ENCODE assay signal across 17 cellular contexts in genomic region chr2:138110453-138111083, GRCh38.
A peak's percentile ranks its signal among the peaks of the same experiment; 100 is the strongest.
DNase-seq lines count a peak whose midpoint lies in the region; ATAC-seq and TF ChIP-seq lines count a peak whose summit lies in the region.
"Had no signal": no experiment of that assay in that cellular context is flagged by ENCODE, and none has a peak within 500 bp of the region (broad histone marks: within the 10 kb centered on the region; RNA-seq: fewer than 3 reads in every experiment).

No MANE protein-coding gene starts in this region.

- TF ChIP-seq CTCF in fibroblast of pulmonary artery (IDR thresholded peaks at IDR 0.05; ENCODE audit: low read length, missing control alignments) (no peak), liver (IDR thresholded peaks at IDR 0.05; ENCODE audit: low read depth, low read length, missing input control) (no peak)

- H3K27me3 ChIP-seq in liver (ENCODE audit: control insufficient read depth in 4 of 4, insufficient read depth in 4 of 4, low read length in 3 of 4): no peaks in the 10 kb centered on the region
- H3K27me3 ChIP-seq in GM23248 (replicated peaks; ENCODE audit: insufficient read depth): no peaks in the 10 kb centered on the region
- H3K27me3 ChIP-seq: BE2C had no signal

- 51% methylated on average over 2 of the region's 2 CpGs for WGBS in liver
- WGBS in GM23248 (ENCODE audit: low coverage in 1 of 2, low lambda C conversion rate in 2 of 2, missing lambda C conversion rate in 2 of 2), 2 experiments: 42 to 53% methylated on average over 2 of the region's 2 CpGs

- H3K9ac ChIP-seq in liver (ENCODE audit: low read depth in 1 of 2, low read length in 2 of 2) (no peak overlapping the region), GM23248 (no peak overlapping the region)

- no peaks in the 10 kb centered on the region for H3K79me2 ChIP-seq in GM23248 (ENCODE audit: insufficient read depth)

- H2AFZ ChIP-seq in GM23248: no peak overlapping the region

- peak; percentile 66 for DNase-seq in NCI-H226
- peak; percentile 49 for DNase-seq in fibroblast of pulmonary artery (ENCODE audit: low read depth)
- DNase-seq in GM23248: no peak
- DNase-seq in NCI-H345 (lab: John Stamatoyannopoulos, UW): no peak
- DNase-seq in NCI-H1048 (lab: John Stamatoyannopoulos, UW): no peak
- DNase-seq: ACHN; BE2C; C1 segment of cervical spinal cord; CD4-positive, alpha-beta T cell; DMS153; DMS79 treated with DMSO at 0.1 percent for 48 hours; GF-D8; KBM-7 had no signal

- H3K4me3 ChIP-seq in fibroblast of pulmonary artery (replicated peaks; ENCODE audit: low read depth, low read length) (no peak overlapping the region), liver (ENCODE audit: low read depth in 1 of 3, low read length in 3 of 3) (no peak overlapping the region), GM23248 (no peak overlapping the region)
- H3K4me3 ChIP-seq: HAP-1 had no signal

- no peak overlapping the region for H3K4me2 ChIP-seq in GM23248 (ENCODE audit: unreplicated experiment)

- no peaks in the 10 kb centered on the region for H3K9me3 ChIP-seq in liver (ENCODE audit: control insufficient read depth in 4 of 4, low read length in 3 of 4)
- H3K9me3 ChIP-seq in GM23248 (ENCODE audit: low read depth): no peaks in the 10 kb centered on the region
- H3K9me3 ChIP-seq: BE2C, HAP-1 had no signal

- no peak for ATAC-seq in HG02571 (IDR thresholded peaks at IDR 0.05; ENCODE audit: unreplicated experiment)

- no peaks in the 10 kb centered on the region for H3F3A ChIP-seq in GM23248 (ENCODE audit: insufficient read depth)

- peak overlapping the region in 1 of 2 donors; percentile 29 for H3K27ac ChIP-seq in liver (ENCODE audit: low read depth in 1 of 2, low read length in 2 of 2)
- H3K27ac ChIP-seq in GM23248: no peak overlapping the region
- H3K27ac ChIP-seq: HL-60 had no signal

- no peaks in the 10 kb centered on the region for H3K9me2 ChIP-seq in GM23248 (ENCODE audit: insufficient read depth)

- H3K36me3 ChIP-seq in liver (ENCODE audit: control insufficient read depth in 4 of 4, insufficient read depth in 3 of 4, low read depth in 1 of 4, low read length in 3 of 4): no peaks in the 10 kb centered on the region
- H3K36me3 ChIP-seq in GM23248 (ENCODE audit: low read depth): no peaks in the 10 kb centered on the region
- H3K36me3 ChIP-seq: BE2C, HAP-1 had no signal

- TF ChIP-seq RAD21 in liver (IDR thresholded peaks at IDR 0.05): peak; percentile 40 to 53

- in situ Hi-C loops in GM23248 (cut with MboI): no loop called here

- no peaks in the 10 kb centered on the region for H4K20me1 ChIP-seq in GM23248 (ENCODE audit: insufficient read depth)

- H3K4me1 ChIP-seq in liver (ENCODE audit: control insufficient read depth in 4 of 4, insufficient read depth in 4 of 4, low read length in 3 of 4) (peaks cover 0 to 11% (median 4%) of the 10 kb centered on the region in 4 donors), GM23248 (ENCODE audit: insufficient read depth) (no peaks in the 10 kb centered on the region)
- H3K4me1 ChIP-seq: BE2C, HAP-1 had no signal

TF ChIP-seq in liver, 16 proteins besides CTCF, POLR2A, EP300 and RAD21:
- no peak for TF ChIP-seq GABPA (IDR thresholded peaks at IDR 0.05 in 1 of 2, conservative IDR thresholded peaks at IDR 0.05 in 1 of 2)
- TF ChIP-seq NR2F2 (IDR thresholded peaks at IDR 0.05): peak; percentile 18
- peak; percentile 48 for TF ChIP-seq YY1 (IDR thresholded peaks at IDR 0.05)
- TF ChIP-seq REST (IDR thresholded peaks at IDR 0.05): peak; percentile 47
- TF ChIP-seq SP1 (IDR thresholded peaks at IDR 0.05): peak; percentile 84
- TF ChIP-seq HNF4A (conservative IDR thresholded peaks at IDR 0.05): peak; percentile 99 to 100
- no peak for TF ChIP-seq EGR1 (IDR thresholded peaks at IDR 0.05; ENCODE audit: low read depth in 2 of 2)
- TF ChIP-seq RXRA (IDR thresholded peaks at IDR 0.05): peak; percentile 90 to 92
- peak; percentile 21 for TF ChIP-seq ATF3 (IDR thresholded peaks at IDR 0.05)
- peak; percentile 47 to 59 for TF ChIP-seq JUND (IDR thresholded peaks at IDR 0.05)
- TF ChIP-seq MAX (IDR thresholded peaks at IDR 0.05): peak; percentile 50
- peak; percentile 60 for TF ChIP-seq FOXA2 (IDR thresholded peaks at IDR 0.05)
- peak; percentile 83 for TF ChIP-seq ZBTB33 (IDR thresholded peaks at IDR 0.05)
- TF ChIP-seq TAF1 (conservative IDR thresholded peaks at IDR 0.05): no peak
- TF ChIP-seq HNF4G (IDR thresholded peaks at IDR 0.05): peak; percentile 96
- no peak for TF ChIP-seq FOXA1 (IDR thresholded peaks at IDR 0.05)

Comparison
In these comparisons a context has a peak if more than half of its experiments do, and no peak if none do; other contexts are left out.
1. DNase-seq: peak in NCI-H226 (single experiment) and fibroblast of pulmonary artery (single experiment); none in GM23248 (single experiment), NCI-H345 (single experiment) and NCI-H1048 (single experiment).